ENCODE assay signal across 8 cellular contexts in the genomic region with DNA sequence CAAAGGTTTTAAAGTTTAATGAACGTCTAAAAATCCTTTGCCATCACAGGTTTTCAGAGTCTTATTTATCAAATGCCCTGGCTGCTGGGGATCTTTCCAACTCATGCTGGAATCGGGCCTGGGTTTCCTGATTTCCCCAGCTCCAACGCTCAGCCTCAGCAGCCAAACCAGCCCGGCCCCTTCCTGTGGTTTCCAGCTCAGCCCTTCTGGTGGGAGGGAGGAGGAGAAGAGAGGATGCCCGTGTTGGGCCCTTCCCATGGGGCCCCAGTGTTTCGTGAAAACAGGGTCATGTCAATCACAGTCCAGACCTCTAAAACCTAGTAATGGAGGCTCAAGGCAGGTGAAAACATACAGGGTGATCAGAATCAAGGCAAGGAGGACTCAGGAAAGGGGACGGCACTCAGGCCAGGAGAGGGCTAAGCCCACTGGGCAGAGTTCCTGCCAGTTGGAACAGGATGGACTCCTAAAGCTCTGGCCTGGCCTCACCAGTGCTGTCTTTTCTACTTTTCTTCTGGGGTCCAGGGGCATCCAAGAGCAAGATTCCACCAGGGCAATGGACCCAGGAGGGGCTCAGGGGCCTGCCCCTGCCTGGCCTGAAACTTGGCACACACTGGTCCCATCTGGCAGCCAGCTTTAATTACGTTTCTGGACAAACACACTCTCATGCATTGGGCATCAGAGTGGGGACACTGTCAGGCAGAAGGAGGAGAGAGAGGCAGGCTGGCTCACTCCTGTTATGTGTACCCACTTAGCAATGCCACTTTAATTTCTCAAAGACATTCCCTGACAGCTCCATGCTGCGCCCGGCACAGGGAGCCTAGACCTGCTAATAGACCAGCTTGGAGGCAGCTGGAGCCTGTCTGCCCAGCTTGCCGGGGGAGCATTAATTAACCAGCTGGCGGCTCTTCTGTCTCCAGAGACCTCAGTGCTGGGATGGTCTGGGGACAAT.
DNase-seq lines count a peak whose midpoint lies in the region; ATAC-seq and TF ChIP-seq lines count a peak whose summit lies in the region.

No MANE protein-coding gene starts in this region.

- no peaks in the 10 kb centered on the region for H3K27me3 ChIP-seq in testis

- no peak for TF ChIP-seq CTCF in testis (IDR thresholded peaks at IDR 0.05)
- TF ChIP-seq CTCF in GM13976 (IDR thresholded peaks at IDR 0.05; ENCODE audit: borderline replicate concordance, control extremely low read depth, extremely low read depth, insufficient read depth, missing control alignments): no peak

- ATAC-seq in T-helper 17 cell (no peak), GM18505 (IDR thresholded peaks at IDR 0.05; ENCODE audit: unreplicated experiment) (no peak), HG02642 (IDR thresholded peaks at IDR 0.05; ENCODE audit: poor library complexity, unreplicated experiment) (no peak)

- TF ChIP-seq POLR2A in testis (IDR thresholded peaks at IDR 0.05) (no peak), GM18505 (IDR thresholded peaks at IDR 0.05; ENCODE audit: borderline replicate concordance, extremely low read depth, insufficient read depth, insufficient read length) (no peak)

- no peaks in the 10 kb centered on the region for H3K36me3 ChIP-seq in testis (ENCODE audit: low read depth, missing control alignments)

- H3K9me3 ChIP-seq in T-helper 17 cell (ENCODE audit: control insufficient read depth, low read length, poor library complexity, severe bottlenecking) (peaks cover 7% of the 10 kb centered on the region), testis (no peaks in the 10 kb centered on the region)

- H3K27ac ChIP-seq in testis: no peak overlapping the region

- in situ Hi-C loops in GM13976 (cut with MboI; ENCODE audit: low sequenced_read_pairs, unreplicated experiment): no loop called here

- peaks cover 29% of the 10 kb centered on the region for H3K27me3 Mint-ChIP-seq in T-helper 17 cell

- H3K4me3 Mint-ChIP-seq in T-helper 17 cell: no peak overlapping the region

- WGBS in testis, 2 donors: 51 to 60% methylated on average over 12 of the region's 12 CpGs

- H3K27ac Mint-ChIP-seq in T-helper 17 cell: peak overlapping the region; percentile 73

- H3K36me3 Mint-ChIP-seq in T-helper 17 cell (ENCODE audit: low read depth): no peaks in the 10 kb centered on the region

- H3K4me1 Mint-ChIP-seq in T-helper 17 cell: peaks cover 8% of the 10 kb centered on the region

- no peak overlapping the region for H3K4me3 ChIP-seq in testis

- H3K4me1 ChIP-seq in testis: peaks cover 11% of the 10 kb centered on the region

- intact Hi-C loops in testis (cut with DNase I; ENCODE audit: low total_unique reads): no loop called here

- DNase-seq in SKM-1 treated with dmso at 0.1 percent for 144 hours (lab: John Stamatoyannopoulos, UW; ENCODE audit: unreplicated experiment) (peak; percentile 30), SKM-1 (lab: John Stamatoyannopoulos, UW; ENCODE audit: unreplicated experiment) (no peak), T-helper 17 cell (no peak), islet precursor cell (peak; percentile 47), testis (peak; percentile 50), GM13976 (ENCODE audit: low spot score) (no peak)

Comparison
In these comparisons a context has a peak if more than half of its experiments do, and no peak if none do; other contexts are left out.
1. DNase-seq: peak in SKM-1 treated with dmso at 0.1 percent for 144 hours (single experiment), islet precursor cell (single experiment) and testis (single experiment); none in SKM-1 (single experiment), T-helper 17 cell (0 of 3) and GM13976 (single experiment).